ENCODE assay signal across 21 cellular contexts in the genomic region with DNA sequence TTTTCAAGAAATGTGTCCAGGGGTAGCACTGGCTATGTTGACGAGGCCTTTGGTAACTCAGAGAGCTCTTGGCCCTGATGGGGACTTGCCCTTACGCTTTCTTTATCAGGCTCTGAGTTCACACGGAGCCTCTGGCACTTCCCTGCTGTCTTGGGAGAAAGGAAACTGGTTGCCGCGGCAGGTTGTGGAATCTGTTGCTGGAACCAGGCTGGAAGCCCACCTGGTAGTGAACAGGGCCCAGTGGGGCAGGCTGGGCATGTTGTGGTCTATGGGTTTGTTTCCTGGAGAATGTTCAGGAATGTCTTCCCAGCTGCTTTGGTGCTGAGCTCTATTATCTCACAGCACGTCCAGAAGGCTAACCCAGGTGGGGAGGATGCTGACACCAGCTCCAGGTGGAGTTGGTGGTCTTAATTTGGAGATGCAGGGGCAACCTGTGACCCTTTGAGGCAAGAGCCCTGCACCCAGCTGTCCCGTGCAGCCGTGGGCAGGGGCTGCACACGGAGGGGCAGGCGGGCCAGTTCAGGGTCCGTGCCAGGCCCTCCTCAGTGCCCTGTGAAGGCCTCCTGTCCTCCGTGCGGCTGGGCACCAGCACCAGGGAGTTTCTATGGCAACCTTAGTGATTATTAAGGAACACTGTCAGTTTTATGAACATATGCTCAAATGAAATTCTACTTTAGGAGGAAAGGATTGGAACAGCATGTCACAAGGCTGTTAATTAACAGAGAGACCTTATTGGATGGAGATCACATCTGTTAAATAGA. TPM values are rescaled to one million over a fixed set of nuclear protein-coding genes. Genes with fewer than 3 reads are reported as not detected.
DNase-seq lines count a peak whose midpoint lies in the region; ATAC-seq and TF ChIP-seq lines count a peak whose summit lies in the region.
"Had no signal": no experiment of that assay in that cellular context is flagged by ENCODE, and none has a peak within 500 bp of the region (broad histone marks: within the 10 kb centered on the region; RNA-seq: fewer than 3 reads in every experiment).

No MANE protein-coding gene starts in this region.

- peaks cover 52% of the 10 kb centered on the region for H3K4me1 Mint-ChIP-seq in activated CD4-positive, alpha-beta T cell treated with anti-CD3 and anti-CD28 coated beads for 36 hours
- H3K4me1 Mint-ChIP-seq in stimulated activated memory B cell treated with anti-CD40 and anti-IgM and Interleukin-4, amounts not matched to agents 10 μg/mL and 1 μg/mL and 100 μg/mL, for 72 hours, result peaks cover 20% of the 10 kb centered on the region

- H3K4me3 ChIP-seq in esophagus muscularis mucosa, result no peak overlapping the region
- no peak overlapping the region for H3K4me3 ChIP-seq in spleen
- no peak overlapping the region for H3K4me3 ChIP-seq in adrenal gland
- H3K4me3 ChIP-seq: BLaER1 treated with 17β-estradiol and CSF1 and Interleukin-3, amounts not matched to agents 10 nM and 100 nM; GM12878; heart right ventricle; skin epidermis had no signal

- H3K36me3 ChIP-seq in esophagus muscularis mucosa (peaks cover 6 to 30% (median 23%) of the 10 kb centered on the region in 4 donors), spleen (peaks cover 0 to 53% (median 6%) of the 10 kb centered on the region in 6 donors), adrenal gland (replicated peaks in 1 of 2) (no peaks in the 10 kb centered on the region)

- H3K36me3 Mint-ChIP-seq in activated CD4-positive, alpha-beta T cell treated with anti-CD3 and anti-CD28 coated beads for 36 hours (ENCODE audit: low read depth), result peaks cover 7% of the 10 kb centered on the region
- H3K36me3 Mint-ChIP-seq in stimulated activated memory B cell treated with anti-CD40 and anti-IgM and Interleukin-4, amounts not matched to agents 10 μg/mL and 1 μg/mL and 100 μg/mL, for 72 hours, result no peaks in the 10 kb centered on the region
- H3K36me3 Mint-ChIP-seq: immature natural killer cell had no signal

- H3K9me3 ChIP-seq in esophagus muscularis mucosa (no peaks in the 10 kb centered on the region), spleen (no peaks in the 10 kb centered on the region), adrenal gland (replicated peaks in 1 of 3) (no peaks in the 10 kb centered on the region)
- H3K9me3 ChIP-seq: BLaER1 treated with 17β-estradiol and CSF1 and Interleukin-3, amounts not matched to agents 10 nM and 100 nM; heart right ventricle; SK-N-SH had no signal

- TF ChIP-seq POLR2A in esophagus muscularis mucosa (IDR thresholded peaks at IDR 0.05; ENCODE audit: low read depth), result no peak
- TF ChIP-seq POLR2A in spleen (IDR thresholded peaks at IDR 0.05), result no peak
- TF ChIP-seq POLR2A in adrenal gland (IDR thresholded peaks at IDR 0.05), result no peak

- WGBS in esophagus muscularis mucosa, result 74% methylated on average over 13 of the region's 13 CpGs
- WGBS in spleen, 5 donors, result 84 to 94% (median 90%) methylated on average over 8 to 13 of the region's 13 CpGs
- 75 to 93% (median 82%) methylated on average over 6 to 13 of the region's 13 CpGs for WGBS in adrenal gland, 4 donors

- H3K27ac Mint-ChIP-seq in activated CD4-positive, alpha-beta T cell treated with anti-CD3 and anti-CD28 coated beads for 36 hours, result peak overlapping the region; percentile 15
- H3K27ac Mint-ChIP-seq in stimulated activated memory B cell treated with anti-CD40 and anti-IgM and Interleukin-4, amounts not matched to agents 10 μg/mL and 1 μg/mL and 100 μg/mL, for 72 hours, result no peak overlapping the region
- H3K27ac Mint-ChIP-seq: IgD-negative memory B cell had no signal

- ATAC-seq in activated CD4-positive, alpha-beta T cell treated with anti-CD3 and anti-CD28 coated beads for 36 hours, result no peak
- no peak for ATAC-seq in stimulated activated memory B cell treated with anti-CD40 and anti-IgM and Interleukin-4, amounts not matched to agents 10 μg/mL and 1 μg/mL and 100 μg/mL, for 72 hours
- ATAC-seq: heart right ventricle had no signal

- TF ChIP-seq CTCF in VCaP (conservative IDR thresholded peaks at IDR 0.05) (no peak), esophagus muscularis mucosa (IDR thresholded peaks at IDR 0.05) (no peak), spleen (IDR thresholded peaks at IDR 0.05 in 8 of 11, conservative IDR thresholded peaks at IDR 0.05 in 3 of 11) (no peak), adrenal gland (IDR thresholded peaks at IDR 0.05) (no peak)

- H3K27ac ChIP-seq in VCaP, result peak overlapping the region; percentile 24; the same call in 1 of the 2 replicates
- H3K27ac ChIP-seq in esophagus muscularis mucosa (replicated peaks in 1 of 4), result peak overlapping the region; percentile 84 to 89 (median 87)
- H3K27ac ChIP-seq in spleen, result peak overlapping the region in 2 of 8 donors; percentile 3 to 27
- H3K27ac ChIP-seq in adrenal gland, result no peak overlapping the region
- H3K27ac ChIP-seq: BLaER1 treated with 17β-estradiol and CSF1 and Interleukin-3, amounts not matched to agents 10 nM and 100 nM; heart right ventricle had no signal

- H3K4me3 Mint-ChIP-seq in activated CD4-positive, alpha-beta T cell treated with anti-CD3 and anti-CD28 coated beads for 36 hours, result no peak overlapping the region
- no peak overlapping the region for H3K4me3 Mint-ChIP-seq in stimulated activated memory B cell treated with anti-CD40 and anti-IgM and Interleukin-4, amounts not matched to agents 10 μg/mL and 1 μg/mL and 100 μg/mL, for 72 hours
- H3K4me3 Mint-ChIP-seq: IgD-negative memory B cell had no signal

- TF ChIP-seq EP300 in esophagus muscularis mucosa (IDR thresholded peaks at IDR 0.05), result no peak

- DNase-seq in activated CD4-positive, alpha-beta T cell treated with anti-CD3 and anti-CD28 coated beads for 36 hours, result no peak
- no peak for DNase-seq in activated CD4-positive, alpha-beta T cell treated with anti-CD3 and anti-CD28 coated beads, Interleukin-2, amount 50 U/mL, for 1 hour
- DNase-seq in esophagus muscularis mucosa (ENCODE audit: extremely low spot score) (no peak), spleen (peak; percentile 56), adrenal gland (no peak), T-helper 2 cell (no peak)
- DNase-seq: H7; heart right ventricle; immature natural killer cell; MM.1S; NK-92 treated with Interleukin-12 subunit alpha and Interleukin-12 subunit beta, amount 100 ng/mL, for 24 hours; SK-N-SH; stimulated activated CD4-positive, alpha-beta T cell treated with anti-CD3 and anti-CD28 coated beads, Interleukin-4, amount 100 ng/mL, for 24 hours had no signal

- POLR2A ChIA-PET in activated CD4-positive, alpha-beta T cell treated with anti-CD3 and anti-CD28 coated beads for 36 hours (lab: Charles Lee), result interaction anchor here (0.5 kb wide), 1 partner anchor 170 kb away, joined by 3 read pairs; no protein-coding TSS in a partner anchor

- H3K27me3 Mint-ChIP-seq in activated CD4-positive, alpha-beta T cell treated with anti-CD3 and anti-CD28 coated beads for 36 hours, result no peaks in the 10 kb centered on the region
- no peaks in the 10 kb centered on the region for H3K27me3 Mint-ChIP-seq in stimulated activated memory B cell treated with anti-CD40 and anti-IgM and Interleukin-4, amounts not matched to agents 10 μg/mL and 1 μg/mL and 100 μg/mL, for 72 hours
- H3K27me3 Mint-ChIP-seq: IgD-negative memory B cell, progenitor cell of endocrine pancreas had no signal

- no peaks in the 10 kb centered on the region for H3K9me3 Mint-ChIP-seq in activated CD4-positive, alpha-beta T cell treated with anti-CD3 and anti-CD28 coated beads for 36 hours (ENCODE audit: low read depth)
- no peaks in the 10 kb centered on the region for H3K9me3 Mint-ChIP-seq in stimulated activated memory B cell treated with anti-CD40 and anti-IgM and Interleukin-4, amounts not matched to agents 10 μg/mL and 1 μg/mL and 100 μg/mL, for 72 hours
- H3K9me3 Mint-ChIP-seq: IgD-negative memory B cell, immature natural killer cell had no signal

- H3K4me1 ChIP-seq in esophagus muscularis mucosa (peaks cover 14 to 66% (median 65%) of the 10 kb centered on the region in 4 donors), spleen (peaks cover 0 to 44% (median 14%) of the 10 kb centered on the region in 6 donors), adrenal gland (replicated peaks in 1 of 2) (peaks cover 1 to 15% of the 10 kb centered on the region in 2 donors)

- intact Hi-C loops in activated CD4-positive, alpha-beta T cell treated with anti-CD3 and anti-CD28 coated beads for 36 hours (cut with DNase I, micrococcal nuclease), result no loop called here
- intact Hi-C loops in esophagus muscularis mucosa (cut with DNase I) (loop anchor here (5.0 kb wide), 3 partner anchors 61 to 136 kb away; partner anchors contain the start of gene IL6R), spleen (cut with DNase I; ENCODE audit: low total_unique reads) (no loop called here), adrenal gland (cut with DNase I) (no loop called here)

- no peaks in the 10 kb centered on the region for H3K27me3 ChIP-seq in esophagus muscularis mucosa
- H3K27me3 ChIP-seq in spleen (replicated peaks in 1 of 7), result no peaks in the 10 kb centered on the region
- H3K27me3 ChIP-seq in adrenal gland, result no peaks in the 10 kb centered on the region
- H3K27me3 ChIP-seq: BLaER1 treated with 17β-estradiol and CSF1 and Interleukin-3, amounts not matched to agents 10 nM and 100 nM; heart right ventricle had no signal

- CTCF ChIA-PET in activated CD4-positive, alpha-beta T cell treated with anti-CD3 and anti-CD28 coated beads for 36 hours (lab: Charles Lee), result interaction anchor here (0.5 to 2.3 kb wide), 13 partner anchors 11 to 236 kb away, joined by 3 to 14 read pairs (median 4); no protein-coding TSS in a partner anchor

RNA-seq across cellular contexts. Expression of gene TDRD10, which starts 33.4 kb away (rescaled TPM):
- total RNA-seq in activated CD4-positive, alpha-beta T cell treated with anti-CD3 and anti-CD28 coated beads for 36 hours, result not detected
- 1 to 10 TPM; 2.3 to 5.0 (median 4.3) TPM for total RNA-seq in esophagus muscularis mucosa
- 10 to 100 TPM in 2 of 7 donors, 1 to 10 TPM in 5; 2.4 to 14.0 (median 8.3) TPM for total RNA-seq in spleen
- 10 to 100 TPM in 2 of 3 donors, 1 to 10 TPM in 1; 4.9 to 12.8 (median 12.0) TPM for polyA plus RNA-seq in spleen
- total RNA-seq in adrenal gland, result 1 to 10 TPM in 6 of 8 donors, under 1 TPM in 1, not detected in 1; 0.87 to 7.5 (median 3.6) TPM
- 10 to 100 TPM in 2 of 3 donors, 1 to 10 TPM in 1; 1.3 to 24.9 (median 22.8) TPM for polyA plus RNA-seq in adrenal gland
- total RNA-seq: A673, GM12878, progenitor cell of endocrine pancreas had no signal
- polyA plus RNA-seq: GM12878, IgD-negative memory B cell, immature natural killer cell, SK-N-SH had no signal

RNA-seq across cellular contexts. Expression of gene SHE, which starts 33.6 kb away (rescaled TPM):
- total RNA-seq in activated CD4-positive, alpha-beta T cell treated with anti-CD3 and anti-CD28 coated beads for 36 hours, result under 1 TPM in 1 of 2 experiments, not detected in 1; 0.04 TPM
- total RNA-seq in esophagus muscularis mucosa (10 to 100 TPM; 12.5 to 17.0 (median 12.6) TPM), spleen (10 to 100 TPM; 25.0 to 54.7 (median 35.7) TPM), adrenal gland (10 to 100 TPM; 15.1 to 30.7 (median 19.2) TPM)
- polyA plus RNA-seq in spleen (10 to 100 TPM in 2 of 3 donors, 1 to 10 TPM in 1; 8.2 to 20.5 (median 14.0) TPM), adrenal gland (10 to 100 TPM; 11.4 to 14.7 (median 12.7) TPM)
- total RNA-seq: progenitor cell of endocrine pancreas had no signal
- polyA plus RNA-seq: IgD-negative memory B cell, SK-N-SH had no signal

Comparison
In these comparisons a context has a peak if more than half of its experiments do, and no peak if none do; other contexts are left out.
1. H3K27ac ChIP-seq: peak in VCaP (single experiment) and esophagus muscularis mucosa (4 of 4); none in adrenal gland (0 of 5).
2. RNA of gene SHE, which starts 33.6 kb away (total RNA-seq): 25.0 to 54.7 TPM in spleen, 15.1 to 30.7 TPM in adrenal gland and 12.5 to 17.0 TPM in esophagus muscularis mucosa; 0.04 TPM in activated CD4-positive, alpha-beta T cell treated with anti-CD3 and anti-CD28 coated beads for 36 hours; every median in the first group is over 10 times any median in the second.